ENCODE assay signal across 11 cellular contexts in genomic region chr2:218886461-218886947, GRCh38. TPM values are rescaled to one million over a fixed set of nuclear protein-coding genes. Genes with fewer than 3 reads are reported as not detected.
DNase-seq lines count a peak whose midpoint lies in the region; ATAC-seq, FAIRE-seq and TF ChIP-seq lines count a peak whose summit lies in the region.
"Had no signal": no experiment of that assay in that cellular context is flagged by ENCODE, and none has a peak within 500 bp of the region (broad histone marks: within the 10 kb centered on the region; RNA-seq: fewer than 3 reads in every experiment).

No MANE protein-coding gene starts in this region.

- peaks cover 0 to 23% (median 5%) of the 10 kb centered on the region in 5 experiments for H3K9me3 Mint-ChIP-seq in brain

- no peak for FAIRE-seq in RCC 7860 (lab: Jason Lieb, UNC)

- peaks cover 69% of the 10 kb centered on the region for H3K27me3 Mint-ChIP-seq in brain

- H3K36me3 Mint-ChIP-seq in brain = no peaks in the 10 kb centered on the region

- TF ChIP-seq CTCF in BE2C (IDR thresholded peaks at IDR 0.05; ENCODE audit: low read depth, low read length) (no peak), brain (conservative IDR thresholded peaks at IDR 0.05) (no peak)

- H3K9me3 ChIP-seq in BE2C = no peaks in the 10 kb centered on the region
- H3K9me3 ChIP-seq: left lung had no signal

- H3K4me1 ChIP-seq in BE2C = peaks cover 19% of the 10 kb centered on the region

- H3K27me3 ChIP-seq in BE2C = no peaks in the 10 kb centered on the region

- no peak overlapping the region for H3K4me3 ChIP-seq in BE2C (ENCODE audit: low read depth, low read length)
- H3K4me3 ChIP-seq: left lung had no signal

- H3K4me3 Mint-ChIP-seq in brain = peak overlapping the region in 3 of 5 experiments; percentile 3 to 70 (median 36)

- peak overlapping the region; percentile 9 to 85 (median 58) for H3K27ac Mint-ChIP-seq in brain

- H3K4me1 Mint-ChIP-seq in brain = peaks cover 48% of the 10 kb centered on the region

- ATAC-seq in GM19468 (IDR thresholded peaks at IDR 0.05; ENCODE audit: extremely low read depth, unreplicated experiment) (peak; percentile 24), HG03520 (IDR thresholded peaks at IDR 0.05; ENCODE audit: unreplicated experiment) (peak; percentile 21), GM19328 (IDR thresholded peaks at IDR 0.05; ENCODE audit: unreplicated experiment) (no peak), HG02852 (IDR thresholded peaks at IDR 0.05; ENCODE audit: unreplicated experiment) (no peak)
- ATAC-seq: left lung had no signal

- no peaks in the 10 kb centered on the region for H3K36me3 ChIP-seq in BE2C
- H3K36me3 ChIP-seq: left lung had no signal

- DNase-seq in BE2C (peak; percentile 72), UCSD-AML1 (lab: John Stamatoyannopoulos, UW; ENCODE audit: unreplicated experiment) (no peak), RCC 7860 (ENCODE audit: low spot score) (no peak)
- DNase-seq: left lung; stimulated activated CD4-positive, alpha-beta T cell treated with anti-CD3 and anti-CD28 coated beads, Interleukin-4, amount 100 ng/mL, for 4 hours had no signal

RNA-seq across cellular contexts. Expression of gene WNT10A, which starts 5.9 kb away (rescaled TPM):
- 8.7 TPM for polyA plus RNA-seq in BE2C (2012; ENCODE audit: insufficient read depth, insufficient read length, low read depth)
- polyA plus RNA-seq in brain (ENCODE audit: insufficient read depth, low read depth, low replicate concordance) = 0.58 TPM
- polyA plus RNA-seq: BJ had no signal

RNA-seq across cellular contexts. Expression of gene WNT6, which starts 26.9 kb away (rescaled TPM):
- 103 TPM for polyA plus RNA-seq in BE2C (2012; ENCODE audit: insufficient read depth, insufficient read length, low read depth)
- 0.56 TPM for polyA plus RNA-seq in brain (ENCODE audit: insufficient read depth, low read depth, low replicate concordance)
- polyA plus RNA-seq: BJ had no signal

RNA-seq across cellular contexts. Expression of gene PRKAG3, which starts 54.9 kb away (rescaled TPM):
- polyA plus RNA-seq in BE2C (2012; ENCODE audit: insufficient read depth, insufficient read length, low read depth) = not detected
- not detected for polyA plus RNA-seq in brain (ENCODE audit: insufficient read depth, low read depth, low replicate concordance)
- polyA plus RNA-seq: BJ had no signal

Comparison
In these comparisons a context has a peak if more than half of its experiments do, and no peak if none do; other contexts are left out.
1. ATAC-seq: peak in GM19468 (single experiment) and HG03520 (single experiment); none in GM19328 (single experiment) and HG02852 (single experiment).